Comparison of ENCODE assay signal across 13 cellular contexts in the genomic region with DNA sequence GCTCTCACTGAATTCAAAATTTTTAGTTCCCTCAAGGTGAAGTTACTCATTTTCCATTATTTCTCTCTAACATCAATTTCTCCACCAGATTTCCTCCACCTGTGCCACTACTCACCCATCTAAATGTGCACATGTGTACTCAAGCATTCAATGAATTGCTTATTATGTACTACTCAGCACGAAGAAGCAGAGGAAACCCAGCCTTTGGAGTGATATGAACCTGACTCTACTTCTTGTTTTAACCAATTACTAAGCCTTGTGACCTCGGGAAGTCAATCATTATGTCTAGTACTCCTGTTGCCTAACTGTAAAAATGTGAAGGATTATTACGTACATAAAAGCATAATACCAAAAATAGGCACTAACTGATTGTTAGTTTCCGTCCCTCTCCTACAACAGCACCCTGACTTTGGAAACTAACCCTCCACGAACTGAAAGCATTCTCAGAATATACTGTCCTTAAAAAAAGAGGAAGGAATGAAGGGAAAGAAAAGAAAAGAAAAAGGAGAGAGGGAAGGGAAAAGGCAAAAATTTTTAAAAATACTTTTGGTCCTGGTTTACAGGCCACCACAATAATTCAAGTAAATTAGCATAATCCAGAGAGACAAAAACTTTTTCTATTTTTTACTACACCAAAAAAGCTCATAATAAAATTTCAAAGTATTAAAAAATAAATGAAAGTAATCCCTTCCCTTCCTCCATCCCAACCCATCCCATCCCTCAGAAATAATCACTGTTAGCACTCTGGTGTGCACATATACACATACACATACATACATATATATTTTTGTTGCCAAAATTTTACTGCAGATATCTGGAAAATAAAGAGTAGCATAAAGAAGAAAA. TPM values are rescaled to one million over a fixed set of nuclear protein-coding genes. Genes with fewer than 3 reads are reported as not detected.
DNase-seq lines count a peak whose midpoint lies in the region; ATAC-seq and TF ChIP-seq lines count a peak whose summit lies in the region.
"Had no signal": no experiment of that assay in that cellular context is flagged by ENCODE, and none has a peak within 500 bp of the region (broad histone marks: within the 10 kb centered on the region; RNA-seq: fewer than 3 reads in every experiment).

No MANE protein-coding gene starts in this region.

- H3K36me3 ChIP-seq in breast epithelium, result no peaks in the 10 kb centered on the region

- TF ChIP-seq POLR2A in breast epithelium (IDR thresholded peaks at IDR 0.05), result no peak

- peak overlapping the region; percentile 56 for H3K27ac Mint-ChIP-seq in central memory CD8-positive, alpha-beta T cell (ENCODE audit: low read depth)
- H3K27ac Mint-ChIP-seq in progenitor cell of endocrine pancreas, result peak overlapping the region; percentile 5
- H3K27ac Mint-ChIP-seq: neural progenitor cell had no signal

- no peak overlapping the region for H3K4me3 ChIP-seq in breast epithelium
- H3K4me3 ChIP-seq: neural progenitor cell had no signal

- intact Hi-C loops in breast epithelium (cut with DNase I; ENCODE audit: low total_unique reads), result no loop called here

- ATAC-seq in central memory CD8-positive, alpha-beta T cell (replicated peaks; ENCODE audit: extremely low read depth, poor library complexity, severe bottlenecking), result no peak

- H3K9me3 ChIP-seq in breast epithelium, result no peaks in the 10 kb centered on the region

- no peak overlapping the region for H3K27ac ChIP-seq in breast epithelium
- H3K27ac ChIP-seq: neural progenitor cell had no signal

- peaks cover 34% of the 10 kb centered on the region for H3K36me3 Mint-ChIP-seq in central memory CD8-positive, alpha-beta T cell (ENCODE audit: insufficient read depth)
- H3K36me3 Mint-ChIP-seq in progenitor cell of endocrine pancreas (ENCODE audit: insufficient read depth), result peaks cover 7% of the 10 kb centered on the region

- TF ChIP-seq CTCF in progenitor cell of endocrine pancreas (IDR thresholded peaks at IDR 0.05; ENCODE audit: unreplicated experiment) (no peak), breast epithelium (IDR thresholded peaks at IDR 0.05) (no peak)

- H3K4me1 ChIP-seq in breast epithelium, result peaks cover 0 to 19% of the 10 kb centered on the region in 2 donors

- DNase-seq in NCI-H2107 treated with DMSO at 0.1 percent for 48 hours (lab: John Stamatoyannopoulos, UW; ENCODE audit: unreplicated experiment) (peak; percentile 42), NCI-H2107 (lab: John Stamatoyannopoulos, UW) (no peak), NOMO-1 treated with dmso at 0.1 percent for 144 hours (lab: John Stamatoyannopoulos, UW; ENCODE audit: unreplicated experiment) (peak; percentile 27), progenitor cell of endocrine pancreas (ENCODE audit: low spot score, unreplicated experiment) (no peak), GF-D8 (lab: John Stamatoyannopoulos, UW) (no peak), NCI-H345 treated with DMSO at 0.1 percent for 48 hours (lab: John Stamatoyannopoulos, UW; ENCODE audit: unreplicated experiment) (no peak), breast epithelium (ENCODE audit: low spot score in 2 of 2) (no peak)
- no peak for DNase-seq in central memory CD8-positive, alpha-beta T cell (ENCODE audit: low spot score in 2 of 2)
- DNase-seq: 8988T; central memory CD4-positive, alpha-beta T cell; DMS79 treated with DMSO at 0.1 percent for 48 hours; NCI-H1417 treated with DMSO at 0.1 percent for 48 hours had no signal

- H3K4me1 Mint-ChIP-seq in central memory CD8-positive, alpha-beta T cell, result peaks cover 92% of the 10 kb centered on the region
- peaks cover 10% of the 10 kb centered on the region for H3K4me1 Mint-ChIP-seq in progenitor cell of endocrine pancreas (ENCODE audit: low read depth)

- H3K27me3 ChIP-seq in breast epithelium, result no peaks in the 10 kb centered on the region
- H3K27me3 ChIP-seq: neural progenitor cell had no signal

- H3K9me3 Mint-ChIP-seq in central memory CD8-positive, alpha-beta T cell, result no peaks in the 10 kb centered on the region
- H3K9me3 Mint-ChIP-seq in progenitor cell of endocrine pancreas (ENCODE audit: low read depth), result no peaks in the 10 kb centered on the region

- H3K4me3 Mint-ChIP-seq in central memory CD8-positive, alpha-beta T cell, result peak overlapping the region; percentile 19
- no peak overlapping the region for H3K4me3 Mint-ChIP-seq in progenitor cell of endocrine pancreas (ENCODE audit: low read depth)
- H3K4me3 Mint-ChIP-seq: neural progenitor cell had no signal

- H3K27me3 Mint-ChIP-seq in central memory CD8-positive, alpha-beta T cell, result no peaks in the 10 kb centered on the region
- H3K27me3 Mint-ChIP-seq in progenitor cell of endocrine pancreas, result no peaks in the 10 kb centered on the region

RNA-seq across cellular contexts. Expression of gene KANSL1, which starts 53.6 kb away (rescaled TPM):
- total RNA-seq in progenitor cell of endocrine pancreas, result 173 and 174 TPM in 2 replicates
- total RNA-seq in breast epithelium, result 100 to 1,000 TPM in 2 of 3 donors, 10 to 100 TPM in 1; 59.5 to 142 (median 111) TPM

Comparison
In these comparisons a context has a peak if more than half of its experiments do, and no peak if none do; other contexts are left out.
1. DNase-seq: peak in NCI-H2107 treated with DMSO at 0.1 percent for 48 hours (single experiment) and NOMO-1 treated with dmso at 0.1 percent for 144 hours (single experiment); none in NCI-H2107 (single experiment), central memory CD8-positive, alpha-beta T cell (0 of 2), progenitor cell of endocrine pancreas (single experiment), GF-D8 (single experiment), NCI-H345 treated with DMSO at 0.1 percent for 48 hours (single experiment) and breast epithelium (0 of 2).